In genomic region chr4:133865606-133866327, GRCh38 we compare ENCODE assay signal across 10 cellular contexts.
DNase-seq lines count a peak whose midpoint lies in the region; ATAC-seq, FAIRE-seq and TF ChIP-seq lines count a peak whose summit lies in the region.
"Had no signal": no experiment of that assay in that cellular context is flagged by ENCODE, and none has a peak within 500 bp of the region (broad histone marks: within the 10 kb centered on the region; RNA-seq: fewer than 3 reads in every experiment).

No MANE protein-coding gene starts in this region.

- H2AK5ac ChIP-seq in H1 (ENCODE audit: low read depth, low read length) (no peak overlapping the region), neuronal stem cell (ENCODE audit: low read depth, low read length) (no peak overlapping the region)

- H2BK15ac ChIP-seq in H1 (ENCODE audit: low read length) (no peak overlapping the region), neuronal stem cell (ENCODE audit: low read length) (no peak overlapping the region)

- no peak for TF ChIP-seq EP300 in H1 (IDR thresholded peaks at IDR 0.05; ENCODE audit: borderline replicate concordance in 1 of 2, low read depth in 2 of 2, low read length in 2 of 2)

- H3K4ac ChIP-seq in H1 (replicated peaks; ENCODE audit: insufficient read length, low read depth, low read length) (no peak overlapping the region), neuronal stem cell (ENCODE audit: low read length) (no peak overlapping the region)

- CTCF ChIA-PET in H1 (lab: Charles Lee; ENCODE audit: partially characterized antibody) = interaction anchor here (1.1 to 1.6 kb wide), 2 partner anchors 29 to 719 kb away, joined by 3 to 4 read pairs; no protein-coding TSS in a partner anchor

- no peak for TF ChIP-seq CTCF in H1 (IDR thresholded peaks at IDR 0.05; ENCODE audit: control extremely low read depth in 1 of 3, insufficient read depth in 1 of 3, low read depth in 1 of 3, low read length in 3 of 3)

- FAIRE-seq in H54 (lab: Jason Lieb, UNC) (peak; percentile 95), H1 (lab: Jason Lieb, UNC) (peak; percentile 13)
- FAIRE-seq: GM12891 had no signal

- H3K9me3 ChIP-seq in H1 (ENCODE audit: insufficient read depth in 2 of 2, low read depth in 1 of 2, low read length in 1 of 2) = no peaks in the 10 kb centered on the region
- no peaks in the 10 kb centered on the region for H3K9me3 ChIP-seq in neuronal stem cell (replicated peaks in 1 of 2; ENCODE audit: control insufficient read depth in 2 of 2, insufficient read depth in 1 of 2, low read depth in 1 of 2, low read length in 2 of 2)

- H3K79me1 ChIP-seq in H1 (ENCODE audit: low read depth, low read length) = no peaks in the 10 kb centered on the region
- H3K79me1 ChIP-seq in neuronal stem cell (ENCODE audit: low read depth, low read length) = no peaks in the 10 kb centered on the region

- no peak overlapping the region for H2BK120ac ChIP-seq in H1 (replicated peaks; ENCODE audit: low read depth, low read length)
- no peak overlapping the region for H2BK120ac ChIP-seq in neuronal stem cell (ENCODE audit: low read depth, low read length)

- H2BK5ac ChIP-seq in H1 (ENCODE audit: low read depth, low read length) (no peak overlapping the region), neuronal stem cell (ENCODE audit: low read length) (no peak overlapping the region)

- H2AFZ ChIP-seq in H1 (ENCODE audit: low read length) = no peak overlapping the region
- H2AFZ ChIP-seq in neuronal stem cell (ENCODE audit: low read length) = peak overlapping the region; percentile 53

- TF ChIP-seq POLR2A in H54 (IDR thresholded peaks at IDR 0.05; ENCODE audit: low read depth, low read length) (no peak), H1 (IDR thresholded peaks at IDR 0.05; ENCODE audit: control extremely low read depth in 1 of 2, low read depth in 2 of 2, low read length in 2 of 2) (no peak)

- POLR2A ChIA-PET in H1 (lab: Charles Lee; ENCODE audit: partially characterized antibody) = no interaction called here

- DNase-seq in H54 (ENCODE audit: insufficient read length, low spot score) = peak; percentile 2
- DNase-seq in OCI-M1 (lab: John Stamatoyannopoulos, UW) = peak; percentile 90
- DNase-seq in H1 (ENCODE audit: low read depth in 1 of 2, low spot score in 2 of 2) = no peak
- peak; percentile 14 for DNase-seq in neuronal stem cell (ENCODE audit: low spot score)
- DNase-seq in activated CD8-positive, alpha-beta memory T cell treated with anti-CD3 and anti-CD28 coated beads, Interleukin-2, amount 50 U/mL, for 4 hours = no peak
- no peak for DNase-seq in activated effector memory CD4-positive, alpha-beta T cell treated with Interleukin-2 at 50 U/mL for 16 hours
- DNase-seq: NCI-H1092 treated with DMSO at 0.1 percent for 48 hours, substantia nigra had no signal

- H3K79me2 ChIP-seq in H1 (ENCODE audit: control insufficient read depth in 1 of 2, insufficient read depth in 2 of 2, low read length in 2 of 2) = no peaks in the 10 kb centered on the region

- H3K9ac ChIP-seq in H1 (replicated peaks in 1 of 4; ENCODE audit: extremely low read depth in 1 of 4, low read depth in 3 of 4, low read length in 3 of 4) (no peak overlapping the region), neuronal stem cell (ENCODE audit: low read depth, low read length, poor library complexity) (no peak overlapping the region)

- H2BK20ac ChIP-seq in H1 (ENCODE audit: low read length) = no peak overlapping the region

- H4K20me1 ChIP-seq in H1 (replicated peaks in 1 of 2; ENCODE audit: control insufficient read depth in 1 of 2, insufficient read depth in 2 of 2, low read length in 2 of 2) = no peaks in the 10 kb centered on the region

- H3K18ac ChIP-seq in H1 (ENCODE audit: extremely low read depth, low read length) (no peak overlapping the region), neuronal stem cell (ENCODE audit: low read length) (no peak overlapping the region)

- no peaks in the 10 kb centered on the region for H3K23me2 ChIP-seq in H1 (ENCODE audit: low read depth, low read length)

- H3K27ac ChIP-seq in H1 (ENCODE audit: low read depth, low read length) = no peak overlapping the region
- H3K27ac ChIP-seq in neuronal stem cell (replicated peaks; ENCODE audit: low read length) = no peak overlapping the region

- H3K4me3 ChIP-seq in H1 (ENCODE audit: extremely low read depth in 1 of 4, insufficient read depth in 2 of 4, low read depth in 3 of 4, low read length in 4 of 4) (no peak overlapping the region), neuronal stem cell (ENCODE audit: low read length in 2 of 2) (no peak overlapping the region)

- no peak overlapping the region for H3K23ac ChIP-seq in H1 (ENCODE audit: insufficient read length)
- H3K23ac ChIP-seq in neuronal stem cell (ENCODE audit: low read depth, low read length, poor library complexity) = no peak overlapping the region

- H2BK12ac ChIP-seq in H1 (ENCODE audit: low read depth, low read length) (no peak overlapping the region), neuronal stem cell (ENCODE audit: low read length) (no peak overlapping the region)

- H3K14ac ChIP-seq in H1 (ENCODE audit: insufficient read length) = no peak overlapping the region
- no peak overlapping the region for H3K14ac ChIP-seq in neuronal stem cell (ENCODE audit: low read length)

- H4K8ac ChIP-seq in H1 (ENCODE audit: extremely low read depth, insufficient read depth, low read length) (no peak overlapping the region), neuronal stem cell (ENCODE audit: low read depth, low read length) (no peak overlapping the region)

- no peak overlapping the region for H4K91ac ChIP-seq in H1 (replicated peaks; ENCODE audit: insufficient read length, low read length)
- H4K91ac ChIP-seq in neuronal stem cell (ENCODE audit: low read depth, low read length, poor library complexity) = no peak overlapping the region

- no peak for ATAC-seq in HG03159 (IDR thresholded peaks at IDR 0.05; ENCODE audit: unreplicated experiment)

- H3K27me3 ChIP-seq in H1 (replicated peaks in 1 of 4; ENCODE audit: control insufficient read depth in 3 of 4, extremely low read depth in 1 of 4, insufficient read depth in 3 of 4, low read length in 3 of 4) (no peaks in the 10 kb centered on the region), neuronal stem cell (ENCODE audit: control insufficient read depth in 3 of 3, insufficient read depth in 3 of 3, low read depth in 1 of 3, low read length in 3 of 3) (no peaks in the 10 kb centered on the region)

- 65% methylated on average over 1 of the region's 1 CpG; no CpG with 5 or more reads in 1 of the 2 experiments for WGBS in H1 (ENCODE audit: extremely low coverage in 1 of 2, insufficient coverage in 1 of 2, insufficient read length in 1 of 2, insufficient replicate concordance in 2 of 2, low coverage in 1 of 2, low lambda C conversion rate in 2 of 2, missing lambda C conversion rate in 1 of 2), 2 experiments
- no CpG with 5 or more reads among the region's 1 CpG for WGBS in neuronal stem cell (ENCODE audit: extremely low coverage in 2 of 2, insufficient read length in 2 of 2, insufficient replicate concordance in 1 of 2), 2 donors

- no peak overlapping the region for H3K56ac ChIP-seq in H1 (replicated peaks; ENCODE audit: insufficient read length, low read depth, low read length)

- no peak overlapping the region for H3K4me2 ChIP-seq in H1 (ENCODE audit: insufficient read depth in 1 of 2, low read depth in 2 of 2, low read length in 2 of 2)
- H3K4me2 ChIP-seq in neuronal stem cell (ENCODE audit: insufficient read depth, low read length, poor library complexity, severe bottlenecking) = no peak overlapping the region

- no peaks in the 10 kb centered on the region for H3K4me1 ChIP-seq in H1 (replicated peaks in 1 of 4; ENCODE audit: control insufficient read depth in 3 of 4, insufficient read depth in 4 of 4, low read length in 3 of 4)
- H3K4me1 ChIP-seq in neuronal stem cell (ENCODE audit: control insufficient read depth in 2 of 2, insufficient read depth in 1 of 2, low read depth in 1 of 2, low read length in 2 of 2) = peaks cover 0 to 2% of the 10 kb centered on the region in 2 donors

- no peak for TF ChIP-seq RAD21 in H1 (IDR thresholded peaks at IDR 0.05 in 1 of 2, conservative IDR thresholded peaks at IDR 0.05 in 1 of 2; ENCODE audit: low read depth in 2 of 2, low read length in 2 of 2)

- H3K36me3 ChIP-seq in H1 (ENCODE audit: control insufficient read depth in 2 of 4, insufficient read depth in 4 of 4, low read length in 3 of 4) (no peaks in the 10 kb centered on the region), neuronal stem cell (replicated peaks in 1 of 2; ENCODE audit: control insufficient read depth in 2 of 2, insufficient read depth in 2 of 2, low read length in 2 of 2) (no peaks in the 10 kb centered on the region)

- H4K5ac ChIP-seq in H1 (ENCODE audit: insufficient read length, low read depth, low read length) = no peak overlapping the region

TF ChIP-seq in H1, 55 proteins besides CTCF, POLR2A, EP300 and RAD21:
- no peak for TF ChIP-seq ASH2L (IDR thresholded peaks at IDR 0.05; ENCODE audit: low read length)
- no peak for TF ChIP-seq HDAC2 (IDR thresholded peaks at IDR 0.05; ENCODE audit: borderline replicate concordance in 1 of 2, low read depth in 2 of 2, low read length in 2 of 2)
- TF ChIP-seq TEAD4 (IDR thresholded peaks at IDR 0.05; ENCODE audit: low read depth, low read length) = no peak
- peak; percentile 78 for TF ChIP-seq JUND (IDR thresholded peaks at IDR 0.05; ENCODE audit: low read length)
- TF ChIP-seq JUN (IDR thresholded peaks at IDR 0.05; ENCODE audit: low read depth, low read length) = 0 out of 2 replicates have a peak, but pooled peaks have one; percentile 24
- no peak for TF ChIP-seq CBX5 (IDR thresholded peaks at IDR 0.05; ENCODE audit: low read depth, low read length)
- TF ChIP-seq BACH1 (IDR thresholded peaks at IDR 0.05; ENCODE audit: low read length) = peak; percentile 59
- peak; percentile 69 for TF ChIP-seq MAFK (IDR thresholded peaks at IDR 0.05; ENCODE audit: low read depth, low read length)

Comparison
In these comparisons a context has a peak if more than half of its experiments do, and no peak if none do; other contexts are left out.
1. DNase-seq: peak in H54 (single experiment), OCI-M1 (single experiment) and neuronal stem cell (single experiment); none in H1 (0 of 2), activated CD8-positive, alpha-beta memory T cell treated with anti-CD3 and anti-CD28 coated beads, Interleukin-2, amount 50 U/mL, for 4 hours (single experiment) and activated effector memory CD4-positive, alpha-beta T cell treated with Interleukin-2 at 50 U/mL for 16 hours (single experiment).